Comparison of ENCODE assay signal across 26 cellular contexts in genomic region chr1:31122779-31123178, GRCh38. TPM values are rescaled to one million over a fixed set of nuclear protein-coding genes. Genes with fewer than 3 reads are reported as not detected.
A peak's percentile ranks its signal among the peaks of the same experiment; 100 is the strongest.
DNase-seq lines count a peak whose midpoint lies in the region; ATAC-seq and TF ChIP-seq lines count a peak whose summit lies in the region.
"Had no signal": no experiment of that assay in that cellular context is flagged by ENCODE, and none has a peak within 500 bp of the region (broad histone marks: within the 10 kb centered on the region; RNA-seq: fewer than 3 reads in every experiment).

No MANE protein-coding gene starts in this region.

- H3K79me1 ChIP-seq in neuronal stem cell (ENCODE audit: low read depth, low read length) = no peaks in the 10 kb centered on the region

- no peak for ATAC-seq in HG03521 (IDR thresholded peaks at IDR 0.05; ENCODE audit: unreplicated experiment)
- ATAC-seq: activated CD8-positive, alpha-beta T cell treated with anti-CD3 and anti-CD28 coated beads, Interleukin-2, amount 10 ng/mL, durations not matched to agents 7 days and 5 days; left colon; Panc1; T-cell had no signal

- no peak overlapping the region for H4K91ac ChIP-seq in neuronal stem cell (ENCODE audit: low read depth, low read length, poor library complexity)

- H3K27me3 ChIP-seq in neuronal stem cell (ENCODE audit: control insufficient read depth in 3 of 3, insufficient read depth in 3 of 3, low read depth in 1 of 3, low read length in 3 of 3) = no peaks in the 10 kb centered on the region
- H3K27me3 ChIP-seq in tibial artery = no peaks in the 10 kb centered on the region
- no peaks in the 10 kb centered on the region for H3K27me3 ChIP-seq in esophagus squamous epithelium
- H3K27me3 ChIP-seq: SJCRH30, vagina had no signal

- peak overlapping the region; percentile 67 for H2AFZ ChIP-seq in neuronal stem cell (ENCODE audit: low read length)

- no CpG with 5 or more reads among the region's 8 CpGs for WGBS in neuronal stem cell (ENCODE audit: extremely low coverage in 2 of 2, insufficient read length in 2 of 2, insufficient replicate concordance in 1 of 2), 2 donors
- WGBS in esophagus squamous epithelium, 2 donors = 49 to 73% methylated on average over 7 to 8 of the region's 8 CpGs

- peaks cover 8 to 11% of the 10 kb centered on the region in 2 donors for H3K4me1 ChIP-seq in neuronal stem cell (ENCODE audit: control insufficient read depth in 2 of 2, insufficient read depth in 1 of 2, low read depth in 1 of 2, low read length in 2 of 2)
- H3K4me1 ChIP-seq in tibial artery = peaks cover 0 to 4% (median 0%) of the 10 kb centered on the region in 4 donors
- peaks cover 0 to 31% (median 9%) of the 10 kb centered on the region in 3 donors for H3K4me1 ChIP-seq in esophagus squamous epithelium
- H3K4me1 ChIP-seq: SJCRH30 had no signal

- H3K4me3 ChIP-seq in fibroblast of the aortic adventitia (ENCODE audit: low read depth, low read length) (no peak overlapping the region), neuronal stem cell (ENCODE audit: low read length in 2 of 2) (no peak overlapping the region), tibial artery (no peak overlapping the region), esophagus squamous epithelium (no peak overlapping the region)
- H3K4me3 ChIP-seq: SJCRH30, vagina had no signal

- H3K23ac ChIP-seq in neuronal stem cell (ENCODE audit: low read depth, low read length, poor library complexity) = no peak overlapping the region

- TF ChIP-seq POLR2A in esophagus squamous epithelium (IDR thresholded peaks at IDR 0.05) = no peak

- no peaks in the 10 kb centered on the region for H3K9me3 ChIP-seq in neuronal stem cell (replicated peaks in 1 of 2; ENCODE audit: control insufficient read depth in 2 of 2, insufficient read depth in 1 of 2, low read depth in 1 of 2, low read length in 2 of 2)
- H3K9me3 ChIP-seq in tibial artery = no peaks in the 10 kb centered on the region
- no peaks in the 10 kb centered on the region for H3K9me3 ChIP-seq in esophagus squamous epithelium
- H3K9me3 ChIP-seq: SJCRH30, vagina had no signal

- intact Hi-C loops in tibial artery (cut with DNase I; ENCODE audit: low total_unique reads) = no loop called here
- intact Hi-C loops in esophagus squamous epithelium (cut with DNase I) = no loop called here

- H3K36me3 ChIP-seq in neuronal stem cell (replicated peaks in 1 of 2; ENCODE audit: control insufficient read depth in 2 of 2, insufficient read depth in 2 of 2, low read length in 2 of 2) (no peaks in the 10 kb centered on the region), tibial artery (no peaks in the 10 kb centered on the region), esophagus squamous epithelium (no peaks in the 10 kb centered on the region)
- H3K36me3 ChIP-seq: SJCRH30, vagina had no signal

- DNase-seq in AG20443 (ENCODE audit: low spot score) (peak; percentile 58), amniotic epithelial cell (ENCODE audit: low read depth) (peak; percentile 47), fibroblast of the aortic adventitia (ENCODE audit: low read depth) (peak; percentile 20), neuronal stem cell (ENCODE audit: low spot score) (no peak), tibial artery (no peak), DMS153 treated with DMSO at 0.1 percent for 48 hours (lab: John Stamatoyannopoulos, UW; ENCODE audit: unreplicated experiment) (no peak), esophagus squamous epithelium (lab: John Stamatoyannopoulos, UW) (no peak)
- DNase-seq: activated CD8-positive, alpha-beta T cell treated with anti-CD3 and anti-CD28 coated beads, Interleukin-2, amount 10 ng/mL, durations not matched to agents 7 days and 5 days; activated effector memory CD4-positive, alpha-beta T cell treated with Interleukin-2 at 50 U/mL for 16 hours; activated naive CD8-positive, alpha-beta T cell treated with anti-CD3 and anti-CD28 coated beads for 36 hours; activated T-cell treated with anti-CD3 and anti-CD28 coated beads for 4 hours; CD4-positive, alpha-beta T cell; cerebellar nuclear complex; erythroblast; left colon; MV-4-11; NCI-H146; NCI-H524 treated with DMSO at 0.1 percent for 48 hours; stimulated activated CD4-positive, alpha-beta T cell treated with anti-CD3 and anti-CD28 coated beads, Interleukin-4, amount 100 ng/mL, for 24 hours; stimulated activated naive CD4-positive, alpha-beta T cell; T-cell had no signal

- H3K9ac ChIP-seq in neuronal stem cell (ENCODE audit: low read depth, low read length, poor library complexity) = no peak overlapping the region
- H3K9ac ChIP-seq: KMS-11 had no signal

- H3K4ac ChIP-seq in neuronal stem cell (ENCODE audit: low read length) = no peak overlapping the region

- H2BK15ac ChIP-seq in neuronal stem cell (ENCODE audit: low read length) = no peak overlapping the region

- H4K8ac ChIP-seq in neuronal stem cell (ENCODE audit: low read depth, low read length) = no peak overlapping the region

- TF ChIP-seq CTCF in fibroblast of the aortic adventitia (IDR thresholded peaks at IDR 0.05; ENCODE audit: insufficient read depth, low read length) (no peak), tibial artery (IDR thresholded peaks at IDR 0.05) (no peak), esophagus squamous epithelium (IDR thresholded peaks at IDR 0.05) (no peak)

- H3K27ac ChIP-seq in neuronal stem cell (replicated peaks; ENCODE audit: low read length) = no peak overlapping the region
- no peak overlapping the region for H3K27ac ChIP-seq in tibial artery
- no peak overlapping the region for H3K27ac ChIP-seq in esophagus squamous epithelium
- H3K27ac ChIP-seq: KMS-11, SJCRH30, vagina had no signal

- H2BK12ac ChIP-seq in neuronal stem cell (ENCODE audit: low read length) = no peak overlapping the region

- no peak overlapping the region for H3K4me2 ChIP-seq in neuronal stem cell (ENCODE audit: insufficient read depth, low read length, poor library complexity, severe bottlenecking)
- H3K4me2 ChIP-seq: KMS-11 had no signal

- no peak overlapping the region for H2BK5ac ChIP-seq in neuronal stem cell (ENCODE audit: low read length)

- H3K18ac ChIP-seq in neuronal stem cell (ENCODE audit: low read length) = no peak overlapping the region

- no peak overlapping the region for H2BK120ac ChIP-seq in neuronal stem cell (ENCODE audit: low read depth, low read length)

- no peak overlapping the region for H2AK5ac ChIP-seq in neuronal stem cell (ENCODE audit: low read depth, low read length)

- H3K14ac ChIP-seq in neuronal stem cell (ENCODE audit: low read length) = no peak overlapping the region

RNA-seq across cellular contexts. Expression of gene PUM1, which starts 57.3 kb away (rescaled TPM):
- 32.9 and 61.1 TPM in 2 replicates for total RNA-seq in fibroblast of the aortic adventitia (ENCODE audit: low replicate concordance)
- 73.6 TPM for polyA plus RNA-seq in neuronal stem cell (2013, experiment 1 of 2)
- polyA plus RNA-seq in neuronal stem cell (2013, experiment 2 of 2) = 75.2 TPM
- 10 to 100 TPM; 41.6 to 88.1 (median 53.9) TPM for total RNA-seq in esophagus squamous epithelium

Comparison
In these comparisons a context has a peak if more than half of its experiments do, and no peak if none do; other contexts are left out.
1. DNase-seq: peak in AG20443 (single experiment), amniotic epithelial cell (single experiment) and fibroblast of the aortic adventitia (single experiment); none in neuronal stem cell (single experiment), tibial artery (0 of 2), DMS153 treated with DMSO at 0.1 percent for 48 hours (single experiment) and esophagus squamous epithelium (single experiment).